21 cellular contexts compared by ENCODE assay signal in the genomic region with DNA sequence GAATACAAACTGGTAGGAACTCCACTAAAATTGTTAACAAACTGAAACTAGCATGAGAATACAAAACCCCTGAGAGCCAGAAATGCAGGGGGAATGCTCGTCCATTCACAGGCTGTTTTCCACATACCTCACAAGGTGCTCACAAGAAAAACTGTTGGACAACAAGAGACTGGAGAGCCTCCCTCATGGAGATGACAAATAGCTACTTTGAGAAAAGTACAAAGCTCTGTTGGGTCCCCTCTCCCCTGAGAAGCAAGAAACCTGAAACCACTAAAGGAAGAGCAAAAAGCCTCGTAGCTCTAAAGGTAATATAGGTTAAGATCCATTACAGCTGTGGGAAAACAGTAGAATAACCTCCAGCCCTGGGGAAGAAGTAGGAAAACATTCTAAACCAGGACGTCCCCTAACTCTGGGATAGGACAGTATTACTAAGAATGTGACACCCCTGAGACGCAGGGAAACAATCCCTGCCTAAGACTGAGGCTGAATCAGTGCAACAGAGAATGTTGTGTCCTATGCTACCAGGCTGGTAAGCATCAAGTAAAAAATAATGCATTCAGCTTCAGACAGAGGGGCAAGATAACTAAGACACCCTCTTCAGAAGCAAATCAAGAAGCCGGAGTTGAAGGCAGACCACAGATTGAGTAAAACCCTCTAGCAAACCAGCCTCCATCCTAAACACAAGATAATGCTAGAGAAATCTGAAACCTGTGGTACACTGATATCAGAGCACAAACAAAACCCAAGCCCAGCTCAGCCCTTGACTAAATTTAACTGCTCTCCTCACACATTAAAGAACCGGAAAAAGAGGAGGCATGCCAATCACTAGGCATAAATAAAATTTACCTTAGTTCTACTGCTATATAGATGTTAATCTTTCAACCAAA.
DNase-seq lines count a peak whose midpoint lies in the region; ATAC-seq and TF ChIP-seq lines count a peak whose summit lies in the region.
"Had no signal": no experiment of that assay in that cellular context is flagged by ENCODE, and none has a peak within 500 bp of the region (broad histone marks: within the 10 kb centered on the region; RNA-seq: fewer than 3 reads in every experiment).

No MANE protein-coding gene starts in this region.

- H3K27me3 Mint-ChIP-seq in endothelial cell (ENCODE audit: unreplicated experiment): peaks cover 6% of the 10 kb centered on the region
- H3K27me3 Mint-ChIP-seq in nephron progenitor cell (ENCODE audit: low read depth, poor library complexity): no peaks in the 10 kb centered on the region

- DNase-seq in NCI-H2107 treated with DMSO at 0.1 percent for 48 hours (lab: John Stamatoyannopoulos, UW; ENCODE audit: unreplicated experiment) (peak; percentile 66), endothelial cell (ENCODE audit: low spot score) (no peak), nephron progenitor cell (no peak), COR-L47 (lab: John Stamatoyannopoulos, UW) (no peak), sigmoid colon (no peak), mucosa of descending colon (no peak)
- DNase-seq: activated CD8-positive, alpha-beta memory T cell treated with anti-CD3 and anti-CD28 coated beads, Interleukin-2, amount 50 U/mL, for 4 hours; activated naive CD4-positive, alpha-beta T cell treated with anti-CD3 and anti-CD28 coated beads for 36 hours; effector CD8-positive, alpha-beta T cell; hypothalamus; left lung; NCI-H1694 treated with DMSO at 0.1 percent for 48 hours; NCI-H82; stimulated activated CD4-positive, alpha-beta T cell treated with anti-CD3 and anti-CD28 coated beads, Interleukin-2, amount 100 ng/mL, for 48 hours; stimulated activated CD8-positive, alpha-beta memory T cell treated with anti-CD3 and anti-CD28 coated beads, Interleukin-4, amount 100 ng/mL, for 48 hours; testis had no signal

- TF ChIP-seq CTCF in endothelial cell (IDR thresholded peaks at IDR 0.05; ENCODE audit: unreplicated experiment) (no peak), nephron progenitor cell (IDR thresholded peaks at IDR 0.05) (no peak), sigmoid colon (IDR thresholded peaks at IDR 0.05) (no peak), mucosa of descending colon (IDR thresholded peaks at IDR 0.05) (no peak)

- H3K4me1 Mint-ChIP-seq in endothelial cell (ENCODE audit: unreplicated experiment) (peaks cover 29% of the 10 kb centered on the region), nephron progenitor cell (peaks cover 25% of the 10 kb centered on the region)

- H3K36me3 ChIP-seq in HUES64 (ENCODE audit: insufficient read depth, low read length) (0 out of 2 replicates have a peak, but pooled peaks cover 2% of the 10 kb centered on the region), sigmoid colon (no peaks in the 10 kb centered on the region), mucosa of descending colon (ENCODE audit: low read depth) (no peaks in the 10 kb centered on the region)
- H3K36me3 ChIP-seq: left lung, neutrophil had no signal

- H3K4me1 ChIP-seq in HUES64 (ENCODE audit: insufficient read depth, low read length) (peaks cover 11% of the 10 kb centered on the region; the same call in 1 of the 2 replicates), sigmoid colon (peaks cover 0 to 4% (median 0%) of the 10 kb centered on the region in 4 donors), mucosa of descending colon (ENCODE audit: low read depth) (no peaks in the 10 kb centered on the region)
- H3K4me1 ChIP-seq: left lung, testis had no signal

- TF ChIP-seq EP300 in sigmoid colon (IDR thresholded peaks at IDR 0.05): no peak

- peaks cover 5% of the 10 kb centered on the region for H3K9me3 Mint-ChIP-seq in endothelial cell (ENCODE audit: unreplicated experiment)
- H3K9me3 Mint-ChIP-seq in nephron progenitor cell: peaks cover 53% of the 10 kb centered on the region

- H3K27me3 ChIP-seq in HUES64 (ENCODE audit: insufficient read depth, low read length) (no peaks in the 10 kb centered on the region), sigmoid colon (no peaks in the 10 kb centered on the region)
- H3K27me3 ChIP-seq: BLaER1, left lung, neutrophil, testis had no signal

- H3K9ac ChIP-seq in HUES64 (ENCODE audit: low read depth, low read length): no peak overlapping the region
- H3K9ac ChIP-seq: BLaER1 had no signal

- TF ChIP-seq POLR2A in sigmoid colon (IDR thresholded peaks at IDR 0.05): no peak

- intact Hi-C loops in sigmoid colon (cut with DNase I) (no loop called here), mucosa of descending colon (cut with DNase I, micrococcal nuclease) (no loop called here)

- 76% methylated on average over 6 of the region's 6 CpGs for WGBS in HUES64
- 86 to 93% methylated on average over 6 of the region's 6 CpGs for WGBS in sigmoid colon, 2 donors

- H3K27ac ChIP-seq in HUES64 (ENCODE audit: low read depth, low read length) (peak overlapping the region; percentile 42; the same call in 1 of the 2 replicates), sigmoid colon (no peak overlapping the region)
- H3K27ac ChIP-seq: BLaER1, left lung, neutrophil, RWPE1, testis had no signal

- H3K36me3 Mint-ChIP-seq in endothelial cell (ENCODE audit: low read depth, unreplicated experiment) (peaks cover 25% of the 10 kb centered on the region), nephron progenitor cell (ENCODE audit: low read depth) (peaks cover 75% of the 10 kb centered on the region)

- H3K4me3 ChIP-seq in HUES64 (ENCODE audit: low read length): no peak overlapping the region
- no peak overlapping the region for H3K4me3 ChIP-seq in sigmoid colon
- no peak overlapping the region for H3K4me3 ChIP-seq in mucosa of descending colon
- H3K4me3 ChIP-seq: BLaER1, left lung, testis had no signal

- H3K4me3 Mint-ChIP-seq in endothelial cell (ENCODE audit: unreplicated experiment) (no peak overlapping the region), nephron progenitor cell (peak overlapping the region; percentile 53)
- H3K4me3 Mint-ChIP-seq: activated naive CD4-positive, alpha-beta T cell treated with anti-CD3 and anti-CD28 coated beads for 36 hours had no signal

- peaks cover 13% of the 10 kb centered on the region for H3K9me3 ChIP-seq in HUES64 (ENCODE audit: insufficient read depth, low read depth, low read length)
- H3K9me3 ChIP-seq in sigmoid colon: peaks cover 0 to 3% (median 0%) of the 10 kb centered on the region in 4 donors
- H3K9me3 ChIP-seq in mucosa of descending colon: no peaks in the 10 kb centered on the region
- H3K9me3 ChIP-seq: neutrophil, testis had no signal

- ATAC-seq in mucosa of descending colon: no peak
- ATAC-seq: activated CD4-positive, CD25-positive, alpha-beta regulatory T cell treated with anti-CD3 and anti-CD28 coated beads, Interleukin-2, amount 50 U/mL, for 24 hours; left lung had no signal

- H3K27ac Mint-ChIP-seq in endothelial cell (ENCODE audit: unreplicated experiment) (peak overlapping the region; percentile 70), nephron progenitor cell (peak overlapping the region; percentile 89)
- H3K27ac Mint-ChIP-seq: activated naive CD4-positive, alpha-beta T cell treated with anti-CD3 and anti-CD28 coated beads for 36 hours had no signal
